Comparison of ENCODE assay signal across 9 cellular contexts in genomic region chr19:1272423-1273262, GRCh38. TPM values are rescaled to one million over a fixed set of nuclear protein-coding genes. Genes with fewer than 3 reads are reported as not detected.
DNase-seq lines count a peak whose midpoint lies in the region; ATAC-seq and TF ChIP-seq lines count a peak whose summit lies in the region.
"Had no signal": no experiment of that assay in that cellular context is flagged by ENCODE, and none has a peak within 500 bp of the region (broad histone marks: within the 10 kb centered on the region; RNA-seq: fewer than 3 reads in every experiment).

No MANE protein-coding gene starts in this region.

- TF ChIP-seq CTCF in lower lobe of right lung (IDR thresholded peaks at IDR 0.05), result no peak

- CTCF ChIA-PET in activated naive CD4-positive, alpha-beta T cell treated with anti-CD3 and anti-CD28 coated beads, Interleukin-2, amount 10 ng/mL, durations not matched to agents 7 days and 5 days (lab: Charles Lee), result interaction anchor here (5.3 kb wide), 1 partner anchor 28 kb away, joined by 31 read pairs; no protein-coding TSS in a partner anchor

- H3K27ac ChIP-seq in lower lobe of right lung (peak overlapping the region; percentile 1), thymus (ENCODE audit: low read depth) (no peak overlapping the region)

- H3K4me3 Mint-ChIP-seq in activated naive CD4-positive, alpha-beta T cell treated with anti-CD3 and anti-CD28 coated beads, Interleukin-2, amount 10 ng/mL, durations not matched to agents 7 days and 5 days, result peak overlapping the region; percentile 37

- 90% methylated on average over 33 of the region's 33 CpGs for WGBS in thymus

- H3K36me3 ChIP-seq in adipocyte (ENCODE audit: control insufficient read depth, insufficient read depth, low read length, severe bottlenecking), result peaks cover 48% of the 10 kb centered on the region
- peaks cover 56% of the 10 kb centered on the region for H3K36me3 ChIP-seq in lower lobe of right lung
- H3K36me3 ChIP-seq in thymus (ENCODE audit: control insufficient read depth, insufficient read depth), result peaks cover 43% of the 10 kb centered on the region

- H3K4me1 Mint-ChIP-seq in activated naive CD4-positive, alpha-beta T cell treated with anti-CD3 and anti-CD28 coated beads, Interleukin-2, amount 10 ng/mL, durations not matched to agents 7 days and 5 days, result peaks cover 64% of the 10 kb centered on the region

- peak overlapping the region; percentile 86 for H3K4me3 ChIP-seq in adipocyte (ENCODE audit: low read length)
- peak overlapping the region; percentile 94 for H3K4me3 ChIP-seq in lower lobe of right lung
- peak overlapping the region; percentile 4 for H3K4me3 ChIP-seq in thymus (ENCODE audit: low read length)

- H3K27me3 ChIP-seq in adipocyte (replicated peaks; ENCODE audit: control insufficient read depth, insufficient read depth, low read length) (no peaks in the 10 kb centered on the region), lower lobe of right lung (ENCODE audit: low read depth) (no peaks in the 10 kb centered on the region), thymus (ENCODE audit: control insufficient read depth, insufficient read depth) (no peaks in the 10 kb centered on the region)

- peak overlapping the region; percentile 95 for H3K9ac ChIP-seq in adipocyte (ENCODE audit: low read length)

- no peaks in the 10 kb centered on the region for H3K9me3 Mint-ChIP-seq in activated naive CD4-positive, alpha-beta T cell treated with anti-CD3 and anti-CD28 coated beads, Interleukin-2, amount 10 ng/mL, durations not matched to agents 7 days and 5 days
- H3K9me3 Mint-ChIP-seq in activated naive CD4-positive, alpha-beta T cell treated with anti-CD3 and anti-CD28 coated beads, Interleukin-2, amount 50 U/mL, for 72 hours, result no peaks in the 10 kb centered on the region

- intact Hi-C loops in lower lobe of right lung (cut with DNase I), result no loop called here

- H3K27ac Mint-ChIP-seq in activated naive CD4-positive, alpha-beta T cell treated with anti-CD3 and anti-CD28 coated beads, Interleukin-2, amount 10 ng/mL, durations not matched to agents 7 days and 5 days, result peak overlapping the region; percentile 68
- H3K27ac Mint-ChIP-seq in activated naive CD4-positive, alpha-beta T cell treated with anti-CD3 and anti-CD28 coated beads, Interleukin-2, amount 50 U/mL, for 72 hours, result peak overlapping the region in 1 of 2 donors; percentile 94

- no peak for DNase-seq in activated naive CD4-positive, alpha-beta T cell treated with anti-CD3 and anti-CD28 coated beads, Interleukin-2, amount 10 ng/mL, durations not matched to agents 7 days and 5 days
- DNase-seq in activated naive CD4-positive, alpha-beta T cell treated with anti-CD3 and anti-CD28 coated beads, Interleukin-2, amount 50 U/mL, for 72 hours (ENCODE audit: low spot score in 2 of 2), result no peak
- DNase-seq in adipocyte (ENCODE audit: low read depth), result no peak
- no peak for DNase-seq in lower lobe of right lung
- DNase-seq in cortex of kidney (lab: John Stamatoyannopoulos, UW), result no peak
- DNase-seq in DMS153 treated with DMSO at 0.1 percent for 48 hours (lab: John Stamatoyannopoulos, UW; ENCODE audit: unreplicated experiment), result no peak
- DNase-seq: activated CD8-positive, alpha-beta memory T cell treated with anti-CD3 and anti-CD28 coated beads, Interleukin-2, amount 50 U/mL, for 4 hours had no signal

- H3K9me3 ChIP-seq in adipocyte (ENCODE audit: control insufficient read depth, low read length), result no peaks in the 10 kb centered on the region
- H3K9me3 ChIP-seq in lower lobe of right lung, result no peaks in the 10 kb centered on the region
- H3K9me3 ChIP-seq in thymus (ENCODE audit: control insufficient read depth), result no peaks in the 10 kb centered on the region

- peaks cover 2% of the 10 kb centered on the region for H3K27me3 Mint-ChIP-seq in activated naive CD4-positive, alpha-beta T cell treated with anti-CD3 and anti-CD28 coated beads, Interleukin-2, amount 10 ng/mL, durations not matched to agents 7 days and 5 days

- peaks cover 48% of the 10 kb centered on the region for H3K36me3 Mint-ChIP-seq in activated naive CD4-positive, alpha-beta T cell treated with anti-CD3 and anti-CD28 coated beads, Interleukin-2, amount 10 ng/mL, durations not matched to agents 7 days and 5 days
- peaks cover 41 to 46% of the 10 kb centered on the region in 2 donors for H3K36me3 Mint-ChIP-seq in activated naive CD4-positive, alpha-beta T cell treated with anti-CD3 and anti-CD28 coated beads, Interleukin-2, amount 50 U/mL, for 72 hours

- H3K4me1 ChIP-seq in adipocyte (ENCODE audit: control insufficient read depth, insufficient read depth, low read length) (peaks cover 69% of the 10 kb centered on the region), lower lobe of right lung (peaks cover 82% of the 10 kb centered on the region), thymus (ENCODE audit: control insufficient read depth, insufficient read depth, low read length) (peaks cover 45% of the 10 kb centered on the region)

- no peak for ATAC-seq in activated naive CD4-positive, alpha-beta T cell treated with anti-CD3 and anti-CD28 coated beads, Interleukin-2, amount 50 U/mL, for 72 hours
- ATAC-seq in lower lobe of right lung (no peak), HG03432 (IDR thresholded peaks at IDR 0.05; ENCODE audit: unreplicated experiment) (no peak)

RNA-seq across cellular contexts. Expression of gene FAM174C, which starts 2.7 kb away (rescaled TPM):
- 10 to 100 TPM; 42.1 to 76.0 TPM for total RNA-seq in activated naive CD4-positive, alpha-beta T cell treated with anti-CD3 and anti-CD28 coated beads, Interleukin-2, amount 50 U/mL, for 72 hours
- 43.5 TPM for total RNA-seq in lower lobe of right lung
- 62.2 TPM for polyA plus RNA-seq in thymus

RNA-seq across cellular contexts. Expression of gene CIRBP, which starts 3.5 kb away (rescaled TPM):
- 100 to 1,000 TPM; 148 to 157 TPM for total RNA-seq in activated naive CD4-positive, alpha-beta T cell treated with anti-CD3 and anti-CD28 coated beads, Interleukin-2, amount 50 U/mL, for 72 hours
- 352 TPM for total RNA-seq in lower lobe of right lung
- polyA plus RNA-seq in thymus, result 693 TPM

RNA-seq across cellular contexts. Expression of gene EFNA2, which starts 13.0 kb away (rescaled TPM):
- total RNA-seq in activated naive CD4-positive, alpha-beta T cell treated with anti-CD3 and anti-CD28 coated beads, Interleukin-2, amount 50 U/mL, for 72 hours, result under 1 TPM in 1 of 2 donors, not detected in 1; 0.25 TPM
- not detected for total RNA-seq in lower lobe of right lung
- 0.21 TPM for polyA plus RNA-seq in thymus

RNA-seq across cellular contexts. Expression of gene MIDN, which starts 24.3 kb away (rescaled TPM):
- 100 to 1,000 TPM in 1 of 2 donors, 10 to 100 TPM in 1; 52.9 to 113 TPM for total RNA-seq in activated naive CD4-positive, alpha-beta T cell treated with anti-CD3 and anti-CD28 coated beads, Interleukin-2, amount 50 U/mL, for 72 hours
- 76.3 TPM for total RNA-seq in lower lobe of right lung
- 55.1 TPM for polyA plus RNA-seq in thymus

RNA-seq across cellular contexts. Expression of gene ATP5F1D, which starts 31.1 kb away (rescaled TPM):
- total RNA-seq in activated naive CD4-positive, alpha-beta T cell treated with anti-CD3 and anti-CD28 coated beads, Interleukin-2, amount 50 U/mL, for 72 hours, result 100 to 1,000 TPM; 114 to 201 TPM
- 116 TPM for total RNA-seq in lower lobe of right lung
- 150 TPM for polyA plus RNA-seq in thymus

Comparison
In these comparisons a context has a peak if more than half of its experiments do, and no peak if none do; other contexts are left out.
1. H3K4me3 ChIP-seq: peak in every context shown above with its lines; median percentile 94 in lower lobe of right lung; 86 in adipocyte; 4 in thymus.